Comparison of ENCODE assay signal across 2 cellular contexts in the genomic region with DNA sequence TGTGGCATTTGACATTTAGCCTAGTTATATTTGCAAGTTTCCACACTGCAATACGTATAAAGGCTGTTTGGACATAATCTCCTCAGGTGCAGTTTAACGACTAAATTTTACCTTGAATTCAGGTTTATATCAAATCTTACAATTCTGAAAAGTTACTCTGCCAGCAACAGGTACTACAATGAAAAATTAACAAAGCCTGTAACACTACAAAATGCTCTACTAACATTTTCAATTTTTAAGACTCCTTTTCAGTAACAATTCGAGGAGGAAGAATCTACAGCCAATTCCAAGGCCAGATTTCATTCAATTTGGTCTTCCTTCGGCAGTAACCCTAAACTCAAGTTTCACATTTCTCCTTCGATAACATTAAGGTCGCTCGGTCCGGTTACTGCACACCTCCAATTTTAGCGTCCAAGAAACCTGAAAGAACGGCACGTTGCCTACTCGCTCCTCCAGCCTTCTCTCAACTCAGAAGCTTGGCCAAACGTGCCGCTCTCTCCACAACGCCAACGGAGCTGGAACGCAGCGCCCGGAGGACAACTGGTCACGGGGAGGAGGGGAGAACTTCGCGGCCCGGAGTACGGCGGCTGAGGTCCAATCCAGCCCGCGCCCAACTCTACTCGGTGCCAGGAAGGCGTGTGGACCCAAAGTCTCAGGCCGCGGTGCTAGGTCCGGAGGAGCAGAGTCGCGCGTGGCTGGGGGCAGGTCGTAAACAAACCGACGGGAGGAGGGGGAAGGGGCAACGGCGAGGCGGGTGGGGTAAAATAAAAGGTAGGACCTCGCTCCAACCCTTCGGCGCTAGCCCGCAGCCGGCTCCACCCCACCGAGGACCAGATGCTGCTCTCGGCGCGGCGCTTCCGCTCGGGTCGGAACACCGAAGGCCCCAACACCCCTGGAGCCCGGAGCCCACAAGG.
TF ChIP-seq lines count a peak whose summit lies in the region.

No MANE protein-coding gene starts in this region.

TF ChIP-seq in SK-N-SH, 30 proteins besides CTCF, POLR2A, EP300 and RAD21:
- TF ChIP-seq GABPA (IDR thresholded peaks at IDR 0.05; ENCODE audit: low read depth) (no peak), MXI1 (IDR thresholded peaks at IDR 0.05; ENCODE audit: low read depth, low read length) (peak; percentile 21; the same call in 1 of the 2 replicates), SMC3 (IDR thresholded peaks at IDR 0.05; ENCODE audit: low read depth, low read length) (peak; percentile 12; the same call in 1 of the 2 replicates), ELF1 (IDR thresholded peaks at IDR 0.05) (no peak), FOXJ3 (CRISPR knock-in tag; IDR thresholded peaks at IDR 0.05) (0 out of 2 replicates have a peak, but pooled peaks have one; percentile 47)

TF ChIP-seq in K562, 482 proteins besides CTCF, POLR2A, EP300 and RAD21 (continues in another document):
- TF ChIP-seq PTBP1 (IDR thresholded peaks at IDR 0.05; ENCODE audit: low read depth, low read length) (no peak), ZNF354B (CRISPR knock-in tag; IDR thresholded peaks at IDR 0.05) (no peak), NCOA6 (IDR thresholded peaks at IDR 0.05) (no peak), UBTF (IDR thresholded peaks at IDR 0.05; ENCODE audit: borderline replicate concordance in 1 of 2, low read depth in 2 of 2, low read length in 2 of 2) (peak; percentile 52 to 95; a peak in 3 of 4 replicates), THRAP3 (IDR thresholded peaks at IDR 0.05; ENCODE audit: borderline replicate concordance) (no peak), TAL1 (IDR thresholded peaks at IDR 0.05) (no peak), HMG20A (CRISPR knock-in tag; conservative IDR thresholded peaks at IDR 0.05) (no peak), LARP7 (IDR thresholded peaks at IDR 0.05) (no peak), PHF8 (IDR thresholded peaks at IDR 0.05; ENCODE audit: borderline replicate concordance, low read length) (no peak), FOXK2 (conservative IDR thresholded peaks at IDR 0.05 in 1 of 2, IDR thresholded peaks at IDR 0.05 in 1 of 2; ENCODE audit: low read depth in 2 of 2) (no peak; a peak in 1 of 4 replicates), ZNF263 (CRISPR knock-in tag; IDR thresholded peaks at IDR 0.05; ENCODE audit: borderline replicate concordance) (peak; percentile 73; the same call in 1 of the 2 replicates), ZBTB11 (CRISPR knock-in tag; IDR thresholded peaks at IDR 0.05) (no peak; a peak in 2 of 6 replicates), KAT8 (IDR thresholded peaks at IDR 0.05; ENCODE audit: low read depth) (no peak), FOS (IDR thresholded peaks at IDR 0.05; ENCODE audit: extremely low read depth, insufficient read length) (no peak), NR1H2 (CRISPR knock-in tag; IDR thresholded peaks at IDR 0.05) (0 out of 2 replicates have a peak, but pooled peaks have one; percentile 9), THRA (IDR thresholded peaks at IDR 0.05) (no peak), ESRRA (IDR thresholded peaks at IDR 0.05; ENCODE audit: borderline replicate concordance, low read depth) (no peak), CREM (IDR thresholded peaks at IDR 0.05; ENCODE audit: low read depth) (0 out of 2 replicates have a peak, but pooled peaks have one; percentile 8), NR2C2 (CRISPR knock-in tag; IDR thresholded peaks at IDR 0.05) (no peak), NR2C2 (tag; IDR thresholded peaks at IDR 0.05) (no peak), PRPF4 (IDR thresholded peaks at IDR 0.05; ENCODE audit: insufficient read depth, low read depth, low read length, poor library complexity, severe bottlenecking) (no peak), KDM5B (IDR thresholded peaks at IDR 0.05; ENCODE audit: insufficient replicate concordance, low read depth, low read length) (peak; percentile 19), MEF2D (tag; conservative IDR thresholded peaks at IDR 0.05; ENCODE audit: low read depth) (no peak), SIN3A (IDR thresholded peaks at IDR 0.05; ENCODE audit: borderline replicate concordance in 2 of 2, control insufficient read depth in 1 of 2, low read depth in 2 of 2, low read length in 2 of 2) (peak in 1 of 2 experiments; percentile 61; a peak in 1 of 4 replicates), KLF6 (CRISPR knock-in tag; IDR thresholded peaks at IDR 0.05; ENCODE audit: borderline replicate concordance) (no peak), THAP7 (CRISPR knock-in tag; IDR thresholded peaks at IDR 0.05) (no peak), KDM2B (CRISPR knock-in tag; IDR thresholded peaks at IDR 0.05) (no peak), ZNF696 (CRISPR knock-in tag; conservative IDR thresholded peaks at IDR 0.05) (no peak), MCM7 (IDR thresholded peaks at IDR 0.05) (no peak), PML (IDR thresholded peaks at IDR 0.05; ENCODE audit: low read length) (peak; percentile 4; the same call in 1 of the 2 replicates), EZH2 (IDR thresholded peaks at IDR 0.05; ENCODE audit: borderline replicate concordance, low read depth, low read length) (no peak), BRD9 (IDR thresholded peaks at IDR 0.05; ENCODE audit: low read depth, partially characterized antibody) (no peak), ARID3A (IDR thresholded peaks at IDR 0.05; ENCODE audit: borderline replicate concordance, low read depth, low read length) (no peak), ATF2 (CRISPR knock-in tag; IDR thresholded peaks at IDR 0.05) (no peak), ZNF133 (CRISPR knock-in tag; IDR thresholded peaks at IDR 0.05) (no peak), TBP (optimal IDR thresholded peaks at IDR 0.05; ENCODE audit: low read depth, low read length) (peak; percentile 56), HCFC1 (IDR thresholded peaks at IDR 0.05; ENCODE audit: low read depth, low read length) (no peak)
- TF ChIP-seq, protein P1, sequence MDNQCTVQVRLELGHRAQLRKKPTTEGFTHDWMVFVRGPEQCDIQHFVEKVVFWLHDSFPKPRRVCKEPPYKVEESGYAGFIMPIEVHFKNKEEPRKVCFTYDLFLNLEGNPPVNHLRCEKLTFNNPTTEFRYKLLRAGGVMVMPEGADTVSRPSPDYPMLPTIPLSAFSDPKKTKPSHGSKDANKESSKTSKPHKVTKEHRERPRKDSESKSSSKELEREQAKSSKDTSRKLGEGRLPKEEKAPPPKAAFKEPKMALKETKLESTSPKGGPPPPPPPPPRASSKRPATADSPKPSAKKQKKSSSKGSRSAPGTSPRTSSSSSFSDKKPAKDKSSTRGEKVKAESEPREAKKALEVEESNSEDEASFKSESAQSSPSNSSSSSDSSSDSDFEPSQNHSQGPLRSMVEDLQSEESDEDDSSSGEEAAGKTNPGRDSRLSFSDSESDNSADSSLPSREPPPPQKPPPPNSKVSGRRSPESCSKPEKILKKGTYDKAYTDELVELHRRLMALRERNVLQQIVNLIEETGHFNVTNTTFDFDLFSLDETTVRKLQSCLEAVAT (IDR thresholded peaks at IDR 0.05), result peak in 1 of 2 experiments; percentile 37; a peak in 2 of 4 replicates
- TF ChIP-seq, protein P2, sequence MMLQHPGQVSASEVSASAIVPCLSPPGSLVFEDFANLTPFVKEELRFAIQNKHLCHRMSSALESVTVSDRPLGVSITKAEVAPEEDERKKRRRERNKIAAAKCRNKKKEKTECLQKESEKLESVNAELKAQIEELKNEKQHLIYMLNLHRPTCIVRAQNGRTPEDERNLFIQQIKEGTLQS (IDR thresholded peaks at IDR 0.05), result no peak
- TF ChIP-seq, protein P2 (CRISPR knock-in tag; conservative IDR thresholded peaks at IDR 0.05), result no peak
- TF ChIP-seq, protein P3, sequence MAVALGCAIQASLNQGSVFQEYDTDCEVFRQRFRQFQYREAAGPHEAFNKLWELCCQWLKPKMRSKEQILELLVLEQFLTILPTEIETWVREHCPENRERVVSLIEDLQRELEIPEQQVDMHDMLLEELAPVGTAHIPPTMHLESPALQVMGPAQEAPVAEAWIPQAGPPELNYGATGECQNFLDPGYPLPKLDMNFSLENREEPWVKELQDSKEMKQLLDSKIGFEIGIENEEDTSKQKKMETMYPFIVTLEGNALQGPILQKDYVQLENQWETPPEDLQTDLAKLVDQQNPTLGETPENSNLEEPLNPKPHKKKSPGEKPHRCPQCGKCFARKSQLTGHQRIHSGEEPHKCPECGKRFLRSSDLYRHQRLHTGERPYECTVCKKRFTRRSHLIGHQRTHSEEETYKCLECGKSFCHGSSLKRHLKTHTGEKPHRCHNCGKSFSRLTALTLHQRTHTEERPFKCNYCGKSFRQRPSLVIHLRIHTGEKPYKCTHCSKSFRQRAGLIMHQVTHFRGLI (CRISPR knock-in tag; IDR thresholded peaks at IDR 0.05), result 0 out of 2 replicates have a peak, but pooled peaks have one; percentile 32
- TF ChIP-seq, protein P4, sequence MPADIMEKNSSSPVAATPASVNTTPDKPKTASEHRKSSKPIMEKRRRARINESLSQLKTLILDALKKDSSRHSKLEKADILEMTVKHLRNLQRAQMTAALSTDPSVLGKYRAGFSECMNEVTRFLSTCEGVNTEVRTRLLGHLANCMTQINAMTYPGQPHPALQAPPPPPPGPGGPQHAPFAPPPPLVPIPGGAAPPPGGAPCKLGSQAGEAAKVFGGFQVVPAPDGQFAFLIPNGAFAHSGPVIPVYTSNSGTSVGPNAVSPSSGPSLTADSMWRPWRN (IDR thresholded peaks at IDR 0.05; ENCODE audit: low read depth), result no peak
